11 cellular contexts compared by ENCODE assay signal in genomic region chr5:153276151-153276550, GRCh38.
DNase-seq lines count a peak whose midpoint lies in the region; ATAC-seq, FAIRE-seq and TF ChIP-seq lines count a peak whose summit lies in the region.
"Had no signal": no experiment of that assay in that cellular context is flagged by ENCODE, and none has a peak within 500 bp of the region (broad histone marks: within the 10 kb centered on the region; RNA-seq: fewer than 3 reads in every experiment).

No MANE protein-coding gene starts in this region.

- intact Hi-C loops in activated CD4-positive, alpha-beta T cell treated with anti-CD3 and anti-CD28 coated beads, Interleukin-2, amount 10 ng/mL, durations not matched to agents 24 days and 14 days (cut with micrococcal nuclease) = no loop called here

- H3K4ac ChIP-seq in H1 (replicated peaks; ENCODE audit: insufficient read length, low read depth, low read length) = no peak overlapping the region

- H3K36me3 Mint-ChIP-seq in activated CD4-positive, alpha-beta T cell treated with anti-CD3 and anti-CD28 coated beads, Interleukin-2, amount 10 ng/mL, durations not matched to agents 24 days and 14 days (ENCODE audit: low read depth) = no peaks in the 10 kb centered on the region

- H2AK5ac ChIP-seq in H1 (ENCODE audit: low read depth, low read length) = no peak overlapping the region

- H3K27ac Mint-ChIP-seq in activated CD4-positive, alpha-beta T cell treated with anti-CD3 and anti-CD28 coated beads, Interleukin-2, amount 10 ng/mL, durations not matched to agents 24 days and 14 days = no peak overlapping the region

- H3K56ac ChIP-seq in H1 (replicated peaks; ENCODE audit: insufficient read length, low read depth, low read length) = no peak overlapping the region

- H3K79me1 ChIP-seq in H1 (ENCODE audit: low read depth, low read length) = no peaks in the 10 kb centered on the region

- no peaks in the 10 kb centered on the region for H3K9me3 ChIP-seq in NT2/D1 (ENCODE audit: insufficient read depth, low read length)
- no peaks in the 10 kb centered on the region for H3K9me3 ChIP-seq in H1 (ENCODE audit: insufficient read depth in 2 of 2, low read depth in 1 of 2, low read length in 1 of 2)

- no peak for FAIRE-seq in H1 (lab: Jason Lieb, UNC)
- FAIRE-seq: frontal cortex had no signal

- H3K27me3 Mint-ChIP-seq in activated CD4-positive, alpha-beta T cell treated with anti-CD3 and anti-CD28 coated beads, Interleukin-2, amount 10 ng/mL, durations not matched to agents 24 days and 14 days = no peaks in the 10 kb centered on the region

- H3K4me1 Mint-ChIP-seq in activated CD4-positive, alpha-beta T cell treated with anti-CD3 and anti-CD28 coated beads, Interleukin-2, amount 10 ng/mL, durations not matched to agents 24 days and 14 days = no peaks in the 10 kb centered on the region

- POLR2A ChIA-PET in H1 (lab: Charles Lee; ENCODE audit: partially characterized antibody) = no interaction called here

- no peak overlapping the region for H4K8ac ChIP-seq in H1 (ENCODE audit: extremely low read depth, insufficient read depth, low read length)

- no peak overlapping the region for H2BK15ac ChIP-seq in H1 (ENCODE audit: low read length)

- no peaks in the 10 kb centered on the region for H3K36me3 ChIP-seq in NT2/D1 (ENCODE audit: insufficient read depth, insufficient read length, low read length)
- H3K36me3 ChIP-seq in H1 (ENCODE audit: control insufficient read depth in 2 of 4, insufficient read depth in 4 of 4, low read length in 3 of 4) = no peaks in the 10 kb centered on the region

- ATAC-seq in GM19455 (IDR thresholded peaks at IDR 0.05; ENCODE audit: unreplicated experiment) (no peak), HG03460 (IDR thresholded peaks at IDR 0.05; ENCODE audit: unreplicated experiment) (no peak), HG02798 (IDR thresholded peaks at IDR 0.05; ENCODE audit: poor library complexity, unreplicated experiment) (no peak)
- ATAC-seq: right cardiac atrium had no signal

- peak; percentile 74 for DNase-seq in activated CD4-positive, alpha-beta T cell treated with anti-CD3 and anti-CD28 coated beads, Interleukin-2, amount 10 ng/mL, durations not matched to agents 24 days and 14 days
- no peak for DNase-seq in activated CD4-positive, alpha-beta T cell treated with anti-CD3 and anti-CD28 coated beads for 4 hours
- DNase-seq in NT2/D1 (ENCODE audit: low read depth, low spot score) = peak; percentile 47
- peak; percentile 15 to 76 for DNase-seq in H1 (ENCODE audit: low read depth in 1 of 2, low spot score in 2 of 2)
- DNase-seq in retinal pigment epithelial cell (ENCODE audit: low read depth) = peak; percentile 11
- DNase-seq: NCI-H187 treated with DMSO at 0.1 percent for 48 hours, right cardiac atrium had no signal

- H3K23me2 ChIP-seq in H1 (ENCODE audit: low read depth, low read length) = no peaks in the 10 kb centered on the region

- H4K91ac ChIP-seq in H1 (replicated peaks; ENCODE audit: insufficient read length, low read length) = no peak overlapping the region

- no peak overlapping the region for H4K5ac ChIP-seq in H1 (ENCODE audit: insufficient read length, low read depth, low read length)

- H3K27ac ChIP-seq in H1 (ENCODE audit: low read depth, low read length) = no peak overlapping the region

- 69% methylated on average over 4 of the region's 4 CpGs; no CpG with 5 or more reads in 1 of the 2 experiments for WGBS in H1 (ENCODE audit: extremely low coverage in 1 of 2, insufficient coverage in 1 of 2, insufficient read length in 1 of 2, insufficient replicate concordance in 2 of 2, low coverage in 1 of 2, low lambda C conversion rate in 2 of 2, missing lambda C conversion rate in 1 of 2), 2 experiments

- H2AFZ ChIP-seq in H1 (ENCODE audit: low read length) = no peak overlapping the region

- H3K4me3 ChIP-seq in NT2/D1 (ENCODE audit: insufficient read length, low read depth) (no peak overlapping the region), H1 (ENCODE audit: extremely low read depth in 1 of 4, insufficient read depth in 2 of 4, low read depth in 3 of 4, low read length in 4 of 4) (no peak overlapping the region), retinal pigment epithelial cell (ENCODE audit: low read length) (no peak overlapping the region)

- no peak overlapping the region for H3K18ac ChIP-seq in H1 (ENCODE audit: extremely low read depth, low read length)

- no peak overlapping the region for H3K4me3 Mint-ChIP-seq in activated CD4-positive, alpha-beta T cell treated with anti-CD3 and anti-CD28 coated beads, Interleukin-2, amount 10 ng/mL, durations not matched to agents 24 days and 14 days

- TF ChIP-seq CTCF in H1 (IDR thresholded peaks at IDR 0.05; ENCODE audit: control extremely low read depth in 1 of 3, insufficient read depth in 1 of 3, low read depth in 1 of 3, low read length in 3 of 3) (no peak), retinal pigment epithelial cell (conservative IDR thresholded peaks at IDR 0.05; ENCODE audit: low read depth, low read length) (no peak)

- no peak overlapping the region for H3K4me2 ChIP-seq in H1 (ENCODE audit: insufficient read depth in 1 of 2, low read depth in 2 of 2, low read length in 2 of 2)

- H3K9me3 Mint-ChIP-seq in activated CD4-positive, alpha-beta T cell treated with anti-CD3 and anti-CD28 coated beads, Interleukin-2, amount 10 ng/mL, durations not matched to agents 24 days and 14 days = peaks cover 9% of the 10 kb centered on the region

- no peaks in the 10 kb centered on the region for H4K20me1 ChIP-seq in H1 (replicated peaks in 1 of 2; ENCODE audit: control insufficient read depth in 1 of 2, insufficient read depth in 2 of 2, low read length in 2 of 2)

- no peak overlapping the region for H3K9ac ChIP-seq in NT2/D1 (ENCODE audit: insufficient read length, low read depth)
- no peak overlapping the region for H3K9ac ChIP-seq in H1 (replicated peaks in 1 of 4; ENCODE audit: extremely low read depth in 1 of 4, low read depth in 3 of 4, low read length in 3 of 4)

- no peak overlapping the region for H3K14ac ChIP-seq in H1 (ENCODE audit: insufficient read length)

- no peak for TF ChIP-seq POLR2A in H1 (IDR thresholded peaks at IDR 0.05; ENCODE audit: control extremely low read depth in 1 of 2, low read depth in 2 of 2, low read length in 2 of 2)

- no peak overlapping the region for H2BK20ac ChIP-seq in H1 (ENCODE audit: low read length)

- H2BK5ac ChIP-seq in H1 (ENCODE audit: low read depth, low read length) = no peak overlapping the region

- no peak for TF ChIP-seq EP300 in H1 (IDR thresholded peaks at IDR 0.05; ENCODE audit: borderline replicate concordance in 1 of 2, low read depth in 2 of 2, low read length in 2 of 2)

- CTCF ChIA-PET in H1 (lab: Charles Lee; ENCODE audit: partially characterized antibody) = interaction anchor here (0.7 kb wide), 1 partner anchor 24 kb away, joined by 3 read pairs; no protein-coding TSS in a partner anchor

- H3K27me3 ChIP-seq in NT2/D1 (ENCODE audit: insufficient read depth, insufficient read length) (no peaks in the 10 kb centered on the region), H1 (replicated peaks in 1 of 4; ENCODE audit: control insufficient read depth in 3 of 4, extremely low read depth in 1 of 4, insufficient read depth in 3 of 4, low read length in 3 of 4) (no peaks in the 10 kb centered on the region)

- H2BK12ac ChIP-seq in H1 (ENCODE audit: low read depth, low read length) = no peak overlapping the region

- no peak overlapping the region for H2BK120ac ChIP-seq in H1 (replicated peaks; ENCODE audit: low read depth, low read length)

- no peaks in the 10 kb centered on the region for H3K79me2 ChIP-seq in H1 (ENCODE audit: control insufficient read depth in 1 of 2, insufficient read depth in 2 of 2, low read length in 2 of 2)

- H3K4me1 ChIP-seq in NT2/D1 (ENCODE audit: insufficient read depth, insufficient read length) = no peaks in the 10 kb centered on the region
- no peaks in the 10 kb centered on the region for H3K4me1 ChIP-seq in H1 (replicated peaks in 1 of 4; ENCODE audit: control insufficient read depth in 3 of 4, insufficient read depth in 4 of 4, low read length in 3 of 4)

- no peak overlapping the region for H3K23ac ChIP-seq in H1 (ENCODE audit: insufficient read length)

- no peak for TF ChIP-seq RAD21 in H1 (IDR thresholded peaks at IDR 0.05 in 1 of 2, conservative IDR thresholded peaks at IDR 0.05 in 1 of 2; ENCODE audit: low read depth in 2 of 2, low read length in 2 of 2)

TF ChIP-seq in H1, 55 proteins besides CTCF, POLR2A, EP300 and RAD21:
- TF ChIP-seq JUN (IDR thresholded peaks at IDR 0.05; ENCODE audit: low read depth, low read length) = no peak
- TF ChIP-seq MAFK (IDR thresholded peaks at IDR 0.05; ENCODE audit: low read depth, low read length) = no peak
- no peak for TF ChIP-seq CREB1 (IDR thresholded peaks at IDR 0.05)
- TF ChIP-seq SP4 (IDR thresholded peaks at IDR 0.05; ENCODE audit: low read length) = no peak
- no peak for TF ChIP-seq HDAC6 (IDR thresholded peaks at IDR 0.05; ENCODE audit: low read depth, low read length)
- TF ChIP-seq POLR2AphosphoS5 (IDR thresholded peaks at IDR 0.05; ENCODE audit: low read depth, low read length) = no peak
- TF ChIP-seq SP2 (IDR thresholded peaks at IDR 0.05; ENCODE audit: low read length) = no peak
- TF ChIP-seq BACH1 (IDR thresholded peaks at IDR 0.05; ENCODE audit: low read length) = no peak
- no peak for TF ChIP-seq BCL11A (IDR thresholded peaks at IDR 0.05; ENCODE audit: low read depth in 2 of 2, low read length in 2 of 2)
- TF ChIP-seq, protein P1, sequence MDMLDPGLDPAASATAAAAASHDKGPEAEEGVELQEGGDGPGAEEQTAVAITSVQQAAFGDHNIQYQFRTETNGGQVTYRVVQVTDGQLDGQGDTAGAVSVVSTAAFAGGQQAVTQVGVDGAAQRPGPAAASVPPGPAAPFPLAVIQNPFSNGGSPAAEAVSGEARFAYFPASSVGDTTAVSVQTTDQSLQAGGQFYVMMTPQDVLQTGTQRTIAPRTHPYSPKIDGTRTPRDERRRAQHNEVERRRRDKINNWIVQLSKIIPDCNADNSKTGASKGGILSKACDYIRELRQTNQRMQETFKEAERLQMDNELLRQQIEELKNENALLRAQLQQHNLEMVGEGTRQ (IDR thresholded peaks at IDR 0.05; ENCODE audit: low read length) = no peak
- TF ChIP-seq GTF2F1 (IDR thresholded peaks at IDR 0.05; ENCODE audit: borderline replicate concordance, low read depth, low read length) = no peak
- TF ChIP-seq TAF7 (optimal IDR thresholded peaks at IDR 0.05; ENCODE audit: borderline replicate concordance, low read depth, low read length) = no peak

Comparison
In these comparisons a context has a peak if more than half of its experiments do, and no peak if none do; other contexts are left out.
1. DNase-seq: peak in activated CD4-positive, alpha-beta T cell treated with anti-CD3 and anti-CD28 coated beads, Interleukin-2, amount 10 ng/mL, durations not matched to agents 24 days and 14 days (single experiment), NT2/D1 (single experiment), H1 (2 of 2) and retinal pigment epithelial cell (single experiment); none in activated CD4-positive, alpha-beta T cell treated with anti-CD3 and anti-CD28 coated beads for 4 hours (0 of 2).